Comparison of ENCODE assay signal across 9 cellular contexts in the genomic region with DNA sequence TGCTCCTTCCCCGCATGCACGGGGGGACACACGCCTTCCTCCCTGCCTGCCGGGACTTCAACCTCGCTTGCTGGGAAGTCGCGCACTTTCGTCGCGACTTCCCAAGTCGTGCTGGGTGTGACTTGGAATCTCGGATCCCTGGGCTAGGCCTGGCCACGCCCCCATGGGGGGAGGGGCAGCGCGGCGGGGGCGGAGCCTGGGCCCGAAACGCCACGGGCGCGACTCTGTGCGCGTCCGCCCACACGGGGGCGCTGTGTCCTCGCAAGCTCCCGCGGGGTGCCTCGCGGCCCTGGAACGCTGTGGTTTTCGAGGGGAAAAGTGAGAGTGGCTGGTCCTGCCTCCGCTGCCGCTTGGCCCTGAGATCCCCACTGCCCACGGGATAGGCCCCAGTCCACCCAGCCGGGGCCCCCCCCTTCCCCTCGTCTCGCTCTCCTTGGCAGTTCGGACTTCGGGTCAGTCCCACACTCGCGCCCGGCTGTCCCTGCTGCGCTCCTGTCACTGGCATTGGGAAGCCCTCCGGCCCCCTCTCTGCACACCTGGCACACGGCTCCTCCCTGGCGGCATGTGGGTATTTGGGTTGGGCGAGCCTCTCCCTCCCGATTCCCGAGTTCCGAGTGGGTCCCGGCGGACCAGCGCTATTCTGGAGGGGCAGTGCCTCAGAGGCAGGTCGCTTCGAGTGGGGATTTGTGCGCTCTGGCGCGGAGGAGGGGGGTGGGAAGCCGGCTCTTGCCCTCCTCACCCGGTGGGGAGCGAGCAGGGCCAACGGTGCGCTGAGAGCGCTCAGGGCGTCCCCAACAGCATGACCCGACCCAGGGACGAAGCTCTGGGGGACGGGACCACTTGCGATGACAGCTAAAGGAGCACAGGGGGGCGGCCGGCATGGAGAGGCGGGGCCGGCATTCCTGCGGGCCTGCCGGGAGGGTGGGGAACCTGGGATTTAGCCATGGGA. TPM values are rescaled to one million over a fixed set of nuclear protein-coding genes. Genes with fewer than 3 reads are reported as not detected.
A peak's percentile ranks its signal among the peaks of the same experiment; 100 is the strongest.
DNase-seq lines count a peak whose midpoint lies in the region; ATAC-seq, FAIRE-seq and TF ChIP-seq lines count a peak whose summit lies in the region.
"Had no signal": no experiment of that assay in that cellular context is flagged by ENCODE, and none has a peak within 500 bp of the region (broad histone marks: within the 10 kb centered on the region; RNA-seq: fewer than 3 reads in every experiment).

No MANE protein-coding gene starts in this region.

- H3K9me3 ChIP-seq in HCT116 (ENCODE audit: control insufficient read depth in 1 of 2, insufficient read depth in 1 of 2, low read depth in 1 of 2, low read length in 2 of 2) = no peaks in the 10 kb centered on the region
- no peaks in the 10 kb centered on the region for H3K9me3 ChIP-seq in H1 (ENCODE audit: insufficient read depth in 2 of 2, low read depth in 1 of 2, low read length in 1 of 2)

- H3K56ac ChIP-seq in H1 (replicated peaks; ENCODE audit: insufficient read length, low read depth, low read length) (no peak overlapping the region), mesendoderm (ENCODE audit: low read length) (peak overlapping the region; percentile 86)

- H3K4me3 ChIP-seq in HCT116 (replicated peaks in 1 of 2; ENCODE audit: low read depth in 1 of 2, low read length in 2 of 2) (peak overlapping the region; percentile 19 to 52), H1 (ENCODE audit: extremely low read depth in 1 of 4, insufficient read depth in 2 of 4, low read depth in 3 of 4, low read length in 4 of 4) (peak overlapping the region; percentile 45 to 62 (median 54)), mesendoderm (ENCODE audit: low read length) (peak overlapping the region; percentile 43)

- 0 out of 2 replicates have a peak overlapping the region, but pooled peaks have one; percentile 28 for H2BK5ac ChIP-seq in H1 (ENCODE audit: low read depth, low read length)
- no peak overlapping the region for H2BK5ac ChIP-seq in mesendoderm (ENCODE audit: low read length)

- no peak overlapping the region for H3K14ac ChIP-seq in H1 (ENCODE audit: insufficient read length)

- 3% methylated on average over 62 of the region's 78 CpGs; no CpG with 5 or more reads in 1 of the 2 experiments for WGBS in H1 (ENCODE audit: extremely low coverage in 1 of 2, insufficient coverage in 1 of 2, insufficient read length in 1 of 2, insufficient replicate concordance in 2 of 2, low coverage in 1 of 2, low lambda C conversion rate in 2 of 2, missing lambda C conversion rate in 1 of 2), 2 experiments
- no CpG with 5 or more reads among the region's 78 CpGs for WGBS in mesendoderm (ENCODE audit: extremely low coverage, insufficient coverage, low lambda C conversion rate)

- RAD21 ChIA-PET in HCT116 (lab: Charles Lee; ENCODE audit: low non-redundant PET in 1 of 2, low total read pairs in 2 of 2, uncharacterized antibody in 2 of 2, unreplicated experiment in 2 of 2) = no interaction called here

- H4K20me1 ChIP-seq in HCT116 (ENCODE audit: insufficient read depth) (no peaks in the 10 kb centered on the region), H1 (replicated peaks in 1 of 2; ENCODE audit: control insufficient read depth in 1 of 2, insufficient read depth in 2 of 2, low read length in 2 of 2) (peaks cover 17 to 35% of the 10 kb centered on the region in 2 experiments)

- H3K4me2 ChIP-seq in HCT116 (ENCODE audit: low read length) = peak overlapping the region; percentile 88
- peak overlapping the region; percentile 85 to 87 for H3K4me2 ChIP-seq in H1 (ENCODE audit: insufficient read depth in 1 of 2, low read depth in 2 of 2, low read length in 2 of 2)
- peak overlapping the region; percentile 79 for H3K4me2 ChIP-seq in mesendoderm (ENCODE audit: low read length)

- TF ChIP-seq POLR2A in HCT116 (IDR thresholded peaks at IDR 0.05; ENCODE audit: borderline replicate concordance, extremely low read depth, insufficient read depth, insufficient read length) = no peak
- peak in 1 of 2 experiments; percentile 62; a peak in 2 of 3 replicates for TF ChIP-seq POLR2A in H1 (IDR thresholded peaks at IDR 0.05; ENCODE audit: control extremely low read depth in 1 of 2, low read depth in 2 of 2, low read length in 2 of 2)

- no TSS peak for BruUV-seq in HCT116 (replicated peaks; lab: Mats Ljungman, UMichigan)

- peaks cover 9% of the 10 kb centered on the region; the same call in 1 of the 2 replicates for H3K23me2 ChIP-seq in H1 (ENCODE audit: low read depth, low read length)

- no peak overlapping the region for H2AK5ac ChIP-seq in H1 (ENCODE audit: low read depth, low read length)
- no peak overlapping the region for H2AK5ac ChIP-seq in mesendoderm (ENCODE audit: low read length)

- H3K4ac ChIP-seq in H1 (replicated peaks; ENCODE audit: insufficient read length, low read depth, low read length) (no peak overlapping the region), mesendoderm (ENCODE audit: low read depth, low read length) (no peak overlapping the region)

- H3K79me1 ChIP-seq in H1 (ENCODE audit: low read depth, low read length) (0 out of 2 replicates have a peak, but pooled peaks cover 4% of the 10 kb centered on the region), mesendoderm (ENCODE audit: low read length) (peaks cover 1% of the 10 kb centered on the region)

- H3K23ac ChIP-seq in H1 (ENCODE audit: insufficient read length) (no peak overlapping the region), mesendoderm (ENCODE audit: low read length) (no peak overlapping the region)

- 0 out of 2 replicates have a peak overlapping the region, but pooled peaks have one; percentile 53 for H4K8ac ChIP-seq in H1 (ENCODE audit: extremely low read depth, insufficient read depth, low read length)
- H4K8ac ChIP-seq in mesendoderm (ENCODE audit: low read depth, low read length) = no peak overlapping the region

- TF ChIP-seq RAD21 in HCT116 (IDR thresholded peaks at IDR 0.05; ENCODE audit: low read depth) (peak; percentile 71), H1 (IDR thresholded peaks at IDR 0.05 in 1 of 2, conservative IDR thresholded peaks at IDR 0.05 in 1 of 2; ENCODE audit: low read depth in 2 of 2, low read length in 2 of 2) (peak; percentile 66 to 72)

- H3K36me3 ChIP-seq in HCT116 (ENCODE audit: control insufficient read depth in 1 of 2, insufficient read depth in 2 of 2, low read length in 2 of 2) (peaks cover 18 to 55% of the 10 kb centered on the region in 2 experiments), H1 (ENCODE audit: control insufficient read depth in 2 of 4, insufficient read depth in 4 of 4, low read length in 3 of 4) (peaks cover 3 to 35% (median 14%) of the 10 kb centered on the region in 4 experiments), mesendoderm (ENCODE audit: control insufficient read depth, insufficient read depth, low read length) (peaks cover 6% of the 10 kb centered on the region)

- H3K27ac ChIP-seq in HCT116 (ENCODE audit: low read depth, low read length) (peak overlapping the region; percentile 69), H1 (ENCODE audit: low read depth, low read length) (no peak overlapping the region), mesendoderm (ENCODE audit: low read depth, low read length) (no peak overlapping the region)

- CTCF ChIA-PET in HCT116 (lab: Charles Lee) = interaction anchor here (0.7 to 1.6 kb wide), 6 partner anchors 10 to 509 kb away, joined by 3 to 9 read pairs (median 4); a partner anchor contains a TSS
- CTCF ChIA-PET in H1 (lab: Charles Lee; ENCODE audit: partially characterized antibody) = interaction anchor here (0.6 to 3.1 kb wide), 9 partner anchors 9 to 82 kb away, joined by 3 to 11 read pairs (median 4); a partner anchor contains a TSS

- H2BK15ac ChIP-seq in H1 (ENCODE audit: low read length) (no peak overlapping the region), mesendoderm (replicated peaks; ENCODE audit: low read depth) (no peak overlapping the region)

- no peak overlapping the region for H2BK12ac ChIP-seq in H1 (ENCODE audit: low read depth, low read length)

- H3K27me3 ChIP-seq in HCT116 (ENCODE audit: insufficient read depth, low read length) = no peaks in the 10 kb centered on the region
- H3K27me3 ChIP-seq in H1 (replicated peaks in 1 of 4; ENCODE audit: control insufficient read depth in 3 of 4, extremely low read depth in 1 of 4, insufficient read depth in 3 of 4, low read length in 3 of 4) = peaks cover 0 to 9% (median 4%) of the 10 kb centered on the region in 4 experiments; a peak in 5 of 7 replicates
- H3K27me3 ChIP-seq in mesendoderm (ENCODE audit: insufficient read depth, low read length, poor library complexity) = no peaks in the 10 kb centered on the region

- no peak overlapping the region for H2BK120ac ChIP-seq in H1 (replicated peaks; ENCODE audit: low read depth, low read length)
- H2BK120ac ChIP-seq in mesendoderm (ENCODE audit: low read depth, low read length) = no peak overlapping the region

- H3K79me2 ChIP-seq in HCT116 (ENCODE audit: insufficient read depth, low read length) = peaks cover 38% of the 10 kb centered on the region
- H3K79me2 ChIP-seq in H1 (ENCODE audit: control insufficient read depth in 1 of 2, insufficient read depth in 2 of 2, low read length in 2 of 2) = no peaks in the 10 kb centered on the region
- no peaks in the 10 kb centered on the region for H3K79me2 ChIP-seq in mesendoderm (ENCODE audit: control insufficient read depth, insufficient read depth, low read length)

- H4K5ac ChIP-seq in H1 (ENCODE audit: insufficient read length, low read depth, low read length) = peak overlapping the region; percentile 10
- no peak overlapping the region for H4K5ac ChIP-seq in mesendoderm (ENCODE audit: low read length)

- peak; percentile 28 for FAIRE-seq in H1 (lab: Jason Lieb, UNC)
- FAIRE-seq: endometrium had no signal

- H3K9ac ChIP-seq in HCT116 (ENCODE audit: low read length) (peak overlapping the region; percentile 46), H1 (replicated peaks in 1 of 4; ENCODE audit: extremely low read depth in 1 of 4, low read depth in 3 of 4, low read length in 3 of 4) (peak overlapping the region in 1 of 4 experiments; percentile 40; a peak in 2 of 7 replicates), mesendoderm (ENCODE audit: low read length) (peak overlapping the region; percentile 71)

- no peak overlapping the region for H2BK20ac ChIP-seq in H1 (ENCODE audit: low read length)

- H3K9me2 ChIP-seq in HCT116 (ENCODE audit: insufficient read depth) = no peaks in the 10 kb centered on the region

- no peak overlapping the region for H4K91ac ChIP-seq in H1 (replicated peaks; ENCODE audit: insufficient read length, low read length)

- TF ChIP-seq EP300 in H1 (IDR thresholded peaks at IDR 0.05; ENCODE audit: borderline replicate concordance in 1 of 2, low read depth in 2 of 2, low read length in 2 of 2) = peak in 1 of 2 experiments; percentile 28; a peak in 1 of 3 replicates

- H3K4me1 ChIP-seq in HCT116 (ENCODE audit: control insufficient read depth in 1 of 2, insufficient read depth in 2 of 2, low read length in 2 of 2) (peaks cover 9 to 22% of the 10 kb centered on the region in 2 experiments), H1 (replicated peaks in 1 of 4; ENCODE audit: control insufficient read depth in 3 of 4, insufficient read depth in 4 of 4, low read length in 3 of 4) (peaks cover 5 to 22% (median 14%) of the 10 kb centered on the region in 4 experiments), mesendoderm (ENCODE audit: control insufficient read depth, low read depth, low read length) (no peaks in the 10 kb centered on the region)

- intact Hi-C loops in HCT116 (cut with micrococcal nuclease) = no loop called here

- POLR2A ChIA-PET in HCT116 (lab: Charles Lee) = no interaction called here
- POLR2A ChIA-PET in H1 (lab: Charles Lee; ENCODE audit: partially characterized antibody) = interaction anchor here (1.1 to 1.5 kb wide), 3 partner anchors 10 to 48 kb away, joined by 3 to 8 read pairs (median 5); a partner anchor contains a TSS

- H2AFZ ChIP-seq in HCT116 (ENCODE audit: low read depth, low read length, poor library complexity, severe bottlenecking) (no peak overlapping the region), H1 (ENCODE audit: low read length) (peak overlapping the region; percentile 71; the same call in 1 of the 2 replicates)

- ATAC-seq in HCT116 = peak; percentile 86

- peak; percentile 60 to 92 (median 90) for TF ChIP-seq CTCF in HCT116 (IDR thresholded peaks at IDR 0.05 in 2 of 3, conservative IDR thresholded peaks at IDR 0.05 in 1 of 3; ENCODE audit: borderline replicate concordance in 1 of 3, insufficient read depth in 1 of 3, low read depth in 2 of 3, low read length in 2 of 3)
- peak in 2 of 3 experiments; percentile 71 to 83; a peak in 3 of 4 replicates for TF ChIP-seq CTCF in H1 (IDR thresholded peaks at IDR 0.05; ENCODE audit: control extremely low read depth in 1 of 3, insufficient read depth in 1 of 3, low read depth in 1 of 3, low read length in 3 of 3)

- peak; percentile 60 for DNase-seq in DMS79 (lab: John Stamatoyannopoulos, UW)
- DNase-seq in HCT116 (ENCODE audit: low read depth, low spot score) = peak; percentile 67
- DNase-seq in NCI-H2171 treated with DMSO at 0.1 percent for 48 hours (lab: John Stamatoyannopoulos, UW) = peak; percentile 85
- peak; percentile 32 for DNase-seq in activated CD8-positive, alpha-beta memory T cell treated with anti-CD3 and anti-CD28 coated beads, Interleukin-2, amount 50 U/mL, for 1 hour (ENCODE audit: extremely low read depth)
- peak; percentile 82 to 100 for DNase-seq in H1 (ENCODE audit: low read depth in 1 of 2, low spot score in 2 of 2)
- DNase-seq in mesendoderm = peak; percentile 95
- peak; percentile 76 for DNase-seq in stimulated activated CD8-positive, alpha-beta memory T cell treated with anti-CD3 and anti-CD28 coated beads, Interleukin-12 subunit alpha, Interleukin-12 subunit beta, amount 100 ng/mL, for 1 hour (ENCODE audit: low read depth)
- no peak for DNase-seq in NCI-H1930 (lab: John Stamatoyannopoulos, UW)

- H3K18ac ChIP-seq in H1 (ENCODE audit: extremely low read depth, low read length) = peak overlapping the region; percentile 78; the same call in 1 of the 2 replicates
- no peak overlapping the region for H3K18ac ChIP-seq in mesendoderm (ENCODE audit: low read length)

RNA-seq across cellular contexts. Expression of a gene that starts 23.6 kb away (rescaled TPM):
- 176 TPM for total RNA-seq in HCT116 (2021; ENCODE audit: unreplicated experiment)
- polyA plus RNA-seq in HCT116 (2012) = 126 and 147 TPM in 2 replicates
- total RNA-seq in H1 (2021; fragmentation: NEBNext Ultra II Directional; extraction: Animal tissue kit (Norgen Biotek cat#: 25700)) = 157 and 165 TPM in 2 replicates
- 115 and 133 TPM in 2 replicates for polyA plus RNA-seq in H1 (2011; rRNA removed)
- polyA plus RNA-seq in H1 (2011; cell fraction: cytosol; rRNA removed) = 107 TPM
- polyA plus RNA-seq in H1 (2011; cell fraction: nucleus; rRNA removed) = 127 TPM
- 119 to 133 TPM (median 124 TPM) in 4 replicates for polyA plus RNA-seq in H1 (2012, experiment 1 of 2)
- polyA plus RNA-seq in H1 (2012, experiment 2 of 2) = 142 TPM
- 197 TPM for polyA plus RNA-seq in H1 (2013, experiment 1 of 2)
- 202 TPM for polyA plus RNA-seq in H1 (2013, experiment 2 of 2)
- polyA minus RNA-seq in H1 (2011; rRNA and poly(A)+ RNA removed) = 262 and 327 TPM in 2 replicates
- 101 TPM for polyA minus RNA-seq in H1 (2011; cell fraction: cytosol; rRNA and poly(A)+ RNA removed)
- 78.2 TPM for polyA minus RNA-seq in H1 (2011; cell fraction: nucleus; rRNA and poly(A)+ RNA removed)
- 140 TPM for polyA plus RNA-seq in mesendoderm (2013, experiment 1 of 2)
- polyA plus RNA-seq in mesendoderm (2013, experiment 2 of 2) = 137 TPM

RNA-seq across cellular contexts. Expression of a gene that starts 47.8 kb away (rescaled TPM):
- 129 TPM for total RNA-seq in HCT116 (2021; ENCODE audit: unreplicated experiment)
- 114 and 136 TPM in 2 replicates for polyA plus RNA-seq in HCT116 (2012)
- 131 and 135 TPM in 2 replicates for total RNA-seq in H1 (2021; fragmentation: NEBNext Ultra II Directional; extraction: Animal tissue kit (Norgen Biotek cat#: 25700))
- 112 and 113 TPM in 2 replicates for polyA plus RNA-seq in H1 (2011; rRNA removed)
- 155 TPM for polyA plus RNA-seq in H1 (2011; cell fraction: cytosol; rRNA removed)
- 102 TPM for polyA plus RNA-seq in H1 (2011; cell fraction: nucleus; rRNA removed)
- 147 to 169 TPM (median 163 TPM) in 4 replicates for polyA plus RNA-seq in H1 (2012, experiment 1 of 2)
- 94.8 TPM for polyA plus RNA-seq in H1 (2012, experiment 2 of 2)
- 76.0 TPM for polyA plus RNA-seq in H1 (2013, experiment 1 of 2)
- polyA plus RNA-seq in H1 (2013, experiment 2 of 2) = 74.4 TPM
- polyA minus RNA-seq in H1 (2011; rRNA and poly(A)+ RNA removed) = 78.8 and 104 TPM in 2 replicates
- polyA minus RNA-seq in H1 (2011; cell fraction: cytosol; rRNA and poly(A)+ RNA removed) = 81.2 TPM
- polyA minus RNA-seq in H1 (2011; cell fraction: nucleus; rRNA and poly(A)+ RNA removed) = 68.8 TPM
- 80.0 TPM for polyA plus RNA-seq in mesendoderm (2013, experiment 1 of 2)
- polyA plus RNA-seq in mesendoderm (2013, experiment 2 of 2) = 79.2 TPM

Comparison
In these comparisons a context has a peak if more than half of its experiments do, and no peak if none do; other contexts are left out.
1. DNase-seq: peak in DMS79 (single experiment), HCT116 (single experiment), NCI-H2171 treated with DMSO at 0.1 percent for 48 hours (single experiment), activated CD8-positive, alpha-beta memory T cell treated with anti-CD3 and anti-CD28 coated beads, Interleukin-2, amount 50 U/mL, for 1 hour (single experiment), H1 (2 of 2), mesendoderm (single experiment) and stimulated activated CD8-positive, alpha-beta memory T cell treated with anti-CD3 and anti-CD28 coated beads, Interleukin-12 subunit alpha, Interleukin-12 subunit beta, amount 100 ng/mL, for 1 hour (single experiment); none in NCI-H1930 (0 of 2).
2. Peak in every context shown above with its lines, with median percentiles within 50 percentile points of each other: H3K4me2 ChIP-seq and H3K4me3 ChIP-seq.